1 cellular context compared by ENCODE assay signal in the genomic region with DNA sequence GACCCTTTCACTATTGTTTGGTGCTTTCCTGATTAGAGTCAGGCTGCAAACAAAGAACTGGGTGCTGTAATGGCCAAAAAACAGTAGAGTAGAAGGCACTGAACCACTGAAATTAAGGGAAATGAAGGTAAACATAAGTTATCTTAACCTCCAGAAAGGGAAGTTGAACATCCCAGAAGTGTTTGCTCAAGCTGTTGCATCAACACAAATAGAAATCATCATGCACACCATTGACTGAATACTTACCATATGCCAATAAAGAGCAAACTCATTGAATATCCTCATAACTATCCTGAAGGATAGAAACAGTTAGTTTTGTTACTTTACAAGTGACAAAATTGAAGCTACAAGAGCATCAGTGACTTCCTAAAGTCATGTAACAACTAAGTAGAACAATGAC.
TF ChIP-seq lines count a peak whose summit lies in the region.

No MANE protein-coding gene starts in this region.

TF ChIP-seq in HepG2, 621 proteins besides CTCF, POLR2A, EP300 and RAD21 (continued from another document):
- TF ChIP-seq, protein P1, sequence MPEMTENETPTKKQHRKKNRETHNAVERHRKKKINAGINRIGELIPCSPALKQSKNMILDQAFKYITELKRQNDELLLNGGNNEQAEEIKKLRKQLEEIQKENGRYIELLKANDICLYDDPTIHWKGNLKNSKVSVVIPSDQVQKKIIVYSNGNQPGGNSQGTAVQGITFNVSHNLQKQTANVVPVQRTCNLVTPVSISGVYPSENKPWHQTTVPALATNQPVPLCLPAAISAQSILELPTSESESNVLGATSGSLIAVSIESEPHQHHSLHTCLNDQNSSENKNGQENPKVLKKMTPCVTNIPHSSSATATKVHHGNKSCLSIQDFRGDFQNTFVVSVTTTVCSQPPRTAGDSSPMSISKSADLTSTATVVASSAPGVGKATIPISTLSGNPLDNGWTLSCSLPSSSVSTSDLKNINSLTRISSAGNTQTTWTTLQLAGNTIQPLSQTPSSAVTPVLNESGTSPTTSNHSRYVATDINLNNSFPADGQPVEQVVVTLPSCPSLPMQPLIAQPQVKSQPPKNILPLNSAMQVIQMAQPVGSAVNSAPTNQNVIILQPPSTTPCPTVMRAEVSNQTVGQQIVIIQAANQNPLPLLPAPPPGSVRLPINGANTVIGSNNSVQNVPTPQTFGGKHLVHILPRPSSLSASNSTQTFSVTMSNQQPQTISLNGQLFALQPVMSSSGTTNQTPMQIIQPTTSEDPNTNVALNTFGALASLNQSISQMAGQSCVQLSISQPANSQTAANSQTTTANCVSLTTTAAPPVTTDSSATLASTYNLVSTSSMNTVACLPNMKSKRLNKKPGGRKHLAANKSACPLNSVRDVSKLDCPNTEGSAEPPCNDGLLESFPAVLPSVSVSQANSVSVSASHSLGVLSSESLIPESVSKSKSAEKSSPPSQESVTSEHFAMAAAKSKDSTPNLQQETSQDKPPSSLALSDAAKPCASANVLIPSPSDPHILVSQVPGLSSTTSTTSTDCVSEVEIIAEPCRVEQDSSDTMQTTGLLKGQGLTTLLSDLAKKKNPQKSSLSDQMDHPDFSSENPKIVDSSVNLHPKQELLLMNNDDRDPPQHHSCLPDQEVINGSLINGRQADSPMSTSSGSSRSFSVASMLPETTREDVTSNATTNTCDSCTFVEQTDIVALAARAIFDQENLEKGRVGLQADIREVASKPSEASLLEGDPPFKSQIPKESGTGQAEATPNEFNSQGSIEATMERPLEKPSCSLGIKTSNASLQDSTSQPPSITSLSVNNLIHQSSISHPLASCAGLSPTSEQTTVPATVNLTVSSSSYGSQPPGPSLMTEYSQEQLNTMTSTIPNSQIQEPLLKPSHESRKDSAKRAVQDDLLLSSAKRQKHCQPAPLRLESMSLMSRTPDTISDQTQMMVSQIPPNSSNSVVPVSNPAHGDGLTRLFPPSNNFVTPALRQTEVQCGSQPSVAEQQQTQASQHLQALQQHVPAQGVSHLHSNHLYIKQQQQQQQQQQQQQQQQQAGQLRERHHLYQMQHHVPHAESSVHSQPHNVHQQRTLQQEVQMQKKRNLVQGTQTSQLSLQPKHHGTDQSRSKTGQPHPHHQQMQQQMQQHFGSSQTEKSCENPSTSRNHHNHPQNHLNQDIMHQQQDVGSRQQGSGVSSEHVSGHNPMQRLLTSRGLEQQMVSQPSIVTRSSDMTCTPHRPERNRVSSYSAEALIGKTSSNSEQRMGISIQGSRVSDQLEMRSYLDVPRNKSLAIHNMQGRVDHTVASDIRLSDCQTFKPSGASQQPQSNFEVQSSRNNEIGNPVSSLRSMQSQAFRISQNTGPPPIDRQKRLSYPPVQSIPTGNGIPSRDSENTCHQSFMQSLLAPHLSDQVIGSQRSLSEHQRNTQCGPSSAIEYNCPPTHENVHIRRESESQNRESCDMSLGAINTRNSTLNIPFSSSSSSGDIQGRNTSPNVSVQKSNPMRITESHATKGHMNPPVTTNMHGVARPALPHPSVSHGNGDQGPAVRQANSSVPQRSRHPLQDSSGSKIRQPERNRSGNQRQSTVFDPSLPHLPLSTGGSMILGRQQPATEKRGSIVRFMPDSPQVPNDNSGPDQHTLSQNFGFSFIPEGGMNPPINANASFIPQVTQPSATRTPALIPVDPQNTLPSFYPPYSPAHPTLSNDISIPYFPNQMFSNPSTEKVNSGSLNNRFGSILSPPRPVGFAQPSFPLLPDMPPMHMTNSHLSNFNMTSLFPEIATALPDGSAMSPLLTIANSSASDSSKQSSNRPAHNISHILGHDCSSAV (CRISPR knock-in tag; IDR thresholded peaks at IDR 0.05; ENCODE audit: borderline replicate concordance) = no peak
- TF ChIP-seq CCDC6 (CRISPR knock-in tag; IDR thresholded peaks at IDR 0.05) = no peak
- no peak for TF ChIP-seq ZNF30 (CRISPR knock-in tag; IDR thresholded peaks at IDR 0.05)
- no peak for TF ChIP-seq IKZF1 (IDR thresholded peaks at IDR 0.05)
- TF ChIP-seq, protein P2, sequence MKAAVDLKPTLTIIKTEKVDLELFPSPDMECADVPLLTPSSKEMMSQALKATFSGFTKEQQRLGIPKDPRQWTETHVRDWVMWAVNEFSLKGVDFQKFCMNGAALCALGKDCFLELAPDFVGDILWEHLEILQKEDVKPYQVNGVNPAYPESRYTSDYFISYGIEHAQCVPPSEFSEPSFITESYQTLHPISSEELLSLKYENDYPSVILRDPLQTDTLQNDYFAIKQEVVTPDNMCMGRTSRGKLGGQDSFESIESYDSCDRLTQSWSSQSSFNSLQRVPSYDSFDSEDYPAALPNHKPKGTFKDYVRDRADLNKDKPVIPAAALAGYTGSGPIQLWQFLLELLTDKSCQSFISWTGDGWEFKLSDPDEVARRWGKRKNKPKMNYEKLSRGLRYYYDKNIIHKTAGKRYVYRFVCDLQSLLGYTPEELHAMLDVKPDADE (CRISPR knock-in tag; IDR thresholded peaks at IDR 0.05) = no peak
